In genomic region chr17:27530791-27531391, GRCh38 we compare ENCODE assay signal across 9 cellular contexts.
DNase-seq lines count a peak whose midpoint lies in the region; FAIRE-seq and TF ChIP-seq lines count a peak whose summit lies in the region.
"Had no signal": no experiment of that assay in that cellular context is flagged by ENCODE, and none has a peak within 500 bp of the region (broad histone marks: within the 10 kb centered on the region; RNA-seq: fewer than 3 reads in every experiment).

No MANE protein-coding gene starts in this region.

- no peaks in the 10 kb centered on the region for H3K9me3 Mint-ChIP-seq in osteocyte (ENCODE audit: unreplicated experiment)
- H3K9me3 Mint-ChIP-seq in activated CD4-positive, alpha-beta memory T cell treated with anti-CD3 and anti-CD28 coated beads, Interleukin-2, amount 10 ng/mL, durations not matched to agents 7 days and 5 days: no peaks in the 10 kb centered on the region

- no peak overlapping the region for H3K4me3 Mint-ChIP-seq in osteocyte (ENCODE audit: unreplicated experiment)
- H3K4me3 Mint-ChIP-seq in activated CD4-positive, alpha-beta memory T cell treated with anti-CD3 and anti-CD28 coated beads, Interleukin-2, amount 10 ng/mL, durations not matched to agents 7 days and 5 days: no peak overlapping the region

- peak; percentile 21 for FAIRE-seq in GM12892 (lab: Jason Lieb, UNC)

- no peak for TF ChIP-seq POLR2A in GM12892 (IDR thresholded peaks at IDR 0.05; ENCODE audit: low read depth, low read length)

- DNase-seq in GM12892 (ENCODE audit: insufficient read length): no peak
- peak; percentile 76 to 85 for DNase-seq in Kasumi-1 (lab: John Stamatoyannopoulos, UW)
- DNase-seq in choroid plexus epithelial cell (ENCODE audit: low read depth): peak; percentile 85
- DNase-seq in osteocyte (ENCODE audit: extremely low spot score, unreplicated experiment): no peak
- no peak for DNase-seq in stimulated activated CD4-positive, alpha-beta T cell treated with anti-CD3 and anti-CD28 coated beads, Interleukin-4, amount 100 ng/mL, for 24 hours
- no peak for DNase-seq in activated CD4-positive, alpha-beta T cell treated with anti-CD3 and anti-CD28 coated beads, Interleukin-2, amount 50 U/mL, for 4 hours
- no peak for DNase-seq in activated CD4-positive, alpha-beta memory T cell treated with anti-CD3 and anti-CD28 coated beads, Interleukin-2, amount 10 ng/mL, durations not matched to agents 7 days and 5 days
- no peak for DNase-seq in foreskin melanocyte
- DNase-seq: T-helper 2 cell had no signal

- POLR2A ChIA-PET in activated CD4-positive, alpha-beta memory T cell treated with anti-CD3 and anti-CD28 coated beads, Interleukin-2, amount 10 ng/mL, durations not matched to agents 7 days and 5 days (lab: Charles Lee): no interaction called here

- H3K36me3 Mint-ChIP-seq in osteocyte (ENCODE audit: unreplicated experiment): no peaks in the 10 kb centered on the region
- H3K36me3 Mint-ChIP-seq in activated CD4-positive, alpha-beta memory T cell treated with anti-CD3 and anti-CD28 coated beads, Interleukin-2, amount 10 ng/mL, durations not matched to agents 7 days and 5 days (ENCODE audit: low read depth): no peaks in the 10 kb centered on the region

- H3K27me3 Mint-ChIP-seq in osteocyte (ENCODE audit: unreplicated experiment): no peaks in the 10 kb centered on the region
- no peaks in the 10 kb centered on the region for H3K27me3 Mint-ChIP-seq in activated CD4-positive, alpha-beta memory T cell treated with anti-CD3 and anti-CD28 coated beads, Interleukin-2, amount 10 ng/mL, durations not matched to agents 7 days and 5 days

- H3K27ac Mint-ChIP-seq in osteocyte (ENCODE audit: unreplicated experiment): peak overlapping the region; percentile 80
- no peak overlapping the region for H3K27ac Mint-ChIP-seq in activated CD4-positive, alpha-beta memory T cell treated with anti-CD3 and anti-CD28 coated beads, Interleukin-2, amount 10 ng/mL, durations not matched to agents 7 days and 5 days

- CTCF ChIA-PET in activated CD4-positive, alpha-beta memory T cell treated with anti-CD3 and anti-CD28 coated beads, Interleukin-2, amount 10 ng/mL, durations not matched to agents 7 days and 5 days (lab: Charles Lee): interaction anchor here (1.7 kb wide), 1 partner anchor 69 kb away, joined by 4 read pairs; no protein-coding TSS in a partner anchor

- H3K4me1 Mint-ChIP-seq in osteocyte (ENCODE audit: unreplicated experiment): peaks cover 91% of the 10 kb centered on the region
- H3K4me1 Mint-ChIP-seq in activated CD4-positive, alpha-beta memory T cell treated with anti-CD3 and anti-CD28 coated beads, Interleukin-2, amount 10 ng/mL, durations not matched to agents 7 days and 5 days: peaks cover 56% of the 10 kb centered on the region

- no peak overlapping the region for H3K4me3 ChIP-seq in choroid plexus epithelial cell (ENCODE audit: low read depth, low read length)

- TF ChIP-seq CTCF in choroid plexus epithelial cell (conservative IDR thresholded peaks at IDR 0.05; ENCODE audit: low read depth, low read length): no peak
- TF ChIP-seq CTCF in osteocyte (IDR thresholded peaks at IDR 0.05): no peak

Comparison
In these comparisons a context has a peak if more than half of its experiments do, and no peak if none do; other contexts are left out.
1. DNase-seq: peak in Kasumi-1 (2 of 2) and choroid plexus epithelial cell (single experiment); none in GM12892 (single experiment), osteocyte (single experiment), stimulated activated CD4-positive, alpha-beta T cell treated with anti-CD3 and anti-CD28 coated beads, Interleukin-4, amount 100 ng/mL, for 24 hours (single experiment), activated CD4-positive, alpha-beta T cell treated with anti-CD3 and anti-CD28 coated beads, Interleukin-2, amount 50 U/mL, for 4 hours (0 of 2), activated CD4-positive, alpha-beta memory T cell treated with anti-CD3 and anti-CD28 coated beads, Interleukin-2, amount 10 ng/mL, durations not matched to agents 7 days and 5 days (single experiment) and foreskin melanocyte (single experiment).